Comparison of ENCODE assay signal across 1 cellular context in genomic region chr14:51394804-51395203, GRCh38.
TF ChIP-seq lines count a peak whose summit lies in the region.

No MANE protein-coding gene starts in this region.

TF ChIP-seq in SK-N-SH, 30 proteins besides CTCF, POLR2A, EP300 and RAD21 (continued from another document):
- TF ChIP-seq REST (IDR thresholded peaks at IDR 0.05; ENCODE audit: low read depth, low read length) (no peak), PBX3 (IDR thresholded peaks at IDR 0.05) (no peak), FOXJ3 (CRISPR knock-in tag; IDR thresholded peaks at IDR 0.05) (no peak), SIN3A (IDR thresholded peaks at IDR 0.05; ENCODE audit: borderline replicate concordance, low read depth, low read length) (no peak), MEF2A (IDR thresholded peaks at IDR 0.05; ENCODE audit: borderline replicate concordance, low read depth) (no peak)
- TF ChIP-seq, protein P1, sequence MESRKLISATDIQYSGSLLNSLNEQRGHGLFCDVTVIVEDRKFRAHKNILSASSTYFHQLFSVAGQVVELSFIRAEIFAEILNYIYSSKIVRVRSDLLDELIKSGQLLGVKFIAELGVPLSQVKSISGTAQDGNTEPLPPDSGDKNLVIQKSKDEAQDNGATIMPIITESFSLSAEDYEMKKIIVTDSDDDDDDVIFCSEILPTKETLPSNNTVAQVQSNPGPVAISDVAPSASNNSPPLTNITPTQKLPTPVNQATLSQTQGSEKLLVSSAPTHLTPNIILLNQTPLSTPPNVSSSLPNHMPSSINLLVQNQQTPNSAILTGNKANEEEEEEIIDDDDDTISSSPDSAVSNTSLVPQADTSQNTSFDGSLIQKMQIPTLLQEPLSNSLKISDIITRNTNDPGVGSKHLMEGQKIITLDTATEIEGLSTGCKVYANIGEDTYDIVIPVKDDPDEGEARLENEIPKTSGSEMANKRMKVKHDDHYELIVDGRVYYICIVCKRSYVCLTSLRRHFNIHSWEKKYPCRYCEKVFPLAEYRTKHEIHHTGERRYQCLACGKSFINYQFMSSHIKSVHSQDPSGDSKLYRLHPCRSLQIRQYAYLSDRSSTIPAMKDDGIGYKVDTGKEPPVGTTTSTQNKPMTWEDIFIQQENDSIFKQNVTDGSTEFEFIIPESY (IDR thresholded peaks at IDR 0.05; ENCODE audit: borderline replicate concordance, low read depth) = no peak
- TF ChIP-seq, protein P2, sequence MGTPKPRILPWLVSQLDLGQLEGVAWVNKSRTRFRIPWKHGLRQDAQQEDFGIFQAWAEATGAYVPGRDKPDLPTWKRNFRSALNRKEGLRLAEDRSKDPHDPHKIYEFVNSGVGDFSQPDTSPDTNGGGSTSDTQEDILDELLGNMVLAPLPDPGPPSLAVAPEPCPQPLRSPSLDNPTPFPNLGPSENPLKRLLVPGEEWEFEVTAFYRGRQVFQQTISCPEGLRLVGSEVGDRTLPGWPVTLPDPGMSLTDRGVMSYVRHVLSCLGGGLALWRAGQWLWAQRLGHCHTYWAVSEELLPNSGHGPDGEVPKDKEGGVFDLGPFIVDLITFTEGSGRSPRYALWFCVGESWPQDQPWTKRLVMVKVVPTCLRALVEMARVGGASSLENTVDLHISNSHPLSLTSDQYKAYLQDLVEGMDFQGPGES (IDR thresholded peaks at IDR 0.05; ENCODE audit: low read depth, low read length) = no peak
